8 cellular contexts compared by ENCODE assay signal in genomic region chr5:163436515-163436914, GRCh38. TPM values are rescaled to one million over a fixed set of nuclear protein-coding genes. Genes with fewer than 3 reads are reported as not detected.
DNase-seq lines count a peak whose midpoint lies in the region; ATAC-seq, FAIRE-seq and TF ChIP-seq lines count a peak whose summit lies in the region.

No MANE protein-coding gene starts in this region.

- H3K4me1 ChIP-seq in BLaER1 (peaks cover 31% of the 10 kb centered on the region), K562 (replicated peaks in 1 of 2; ENCODE audit: control insufficient read depth in 2 of 2, insufficient read depth in 2 of 2, low read length in 2 of 2) (peaks cover 3 to 33% of the 10 kb centered on the region in 2 experiments; a peak in 4 of 5 replicates)

- FAIRE-seq in K562 (lab: Jason Lieb, UNC) = no peak

- peak overlapping the region in 4 of 6 donors; percentile 24 to 95 (median 72) for H3K27ac Mint-ChIP-seq in naive B cell

- ATAC-seq in K562 (peak; percentile 10), naive B cell (ENCODE audit: low read depth in 2 of 2) (no peak), GM21360 (IDR thresholded peaks at IDR 0.05; ENCODE audit: unreplicated experiment) (no peak)

- H3K4me1 Mint-ChIP-seq in naive B cell = peaks cover 14 to 32% (median 21%) of the 10 kb centered on the region in 3 donors

- H3K27ac ChIP-seq in BLaER1 = peak overlapping the region; percentile 48; the same call in 1 of the 2 replicates
- peak overlapping the region; percentile 78 for H3K27ac ChIP-seq in KOPT-K1 (ENCODE audit: low read depth, low read length, poor library complexity, severe bottlenecking)
- peak overlapping the region; percentile 59 for H3K27ac ChIP-seq in K562 (ENCODE audit: extremely low read depth, low read depth, low read length)

- H3K9ac ChIP-seq in BLaER1 = peak overlapping the region; percentile 94; the same call in 1 of the 2 replicates
- H3K9ac ChIP-seq in K562 (ENCODE audit: insufficient read depth in 1 of 2, low read depth in 2 of 2, low read length in 2 of 2) = peak overlapping the region; percentile 9 to 77; a peak in 3 of 4 replicates

- no peak for TF ChIP-seq POLR2A in K562 (conservative IDR thresholded peaks at IDR 0.05)

- peak overlapping the region; percentile 90 for H3K4me2 ChIP-seq in BLaER1
- peak overlapping the region; percentile 68 for H3K4me2 ChIP-seq in K562 (ENCODE audit: insufficient read depth, low read length)

- H4K20me1 ChIP-seq in BLaER1 = peaks cover 26% of the 10 kb centered on the region; the same call in 1 of the 2 replicates
- H4K20me1 ChIP-seq in K562 (replicated peaks; ENCODE audit: control insufficient read depth, insufficient read depth, low read length) = peaks cover 12% of the 10 kb centered on the region

- H3K4me3 ChIP-seq in BLaER1 (peak overlapping the region; percentile 96), K562 (peak overlapping the region; percentile 71)

- peak in 1 of 4 experiments; percentile 28 for DNase-seq in K562 (ENCODE audit: extremely low read depth in 1 of 4, low spot score in 3 of 4)
- DNase-seq in naive B cell = no peak
- no peak for DNase-seq in SIG-M5 treated with dmso at 0.1 percent for 504 hours (lab: John Stamatoyannopoulos, UW; ENCODE audit: unreplicated experiment)
- no peak for DNase-seq in HEK293T (ENCODE audit: extremely low spot score)
- DNase-seq in NCI-H774 (lab: John Stamatoyannopoulos, UW) = no peak

- intact Hi-C loops in K562 (cut with micrococcal nuclease) = loop anchor here (5.0 kb wide), 1 partner anchor 921 kb away; no protein-coding TSS in a partner anchor

- no peaks in the 10 kb centered on the region for H3K36me3 Mint-ChIP-seq in naive B cell

- no peaks in the 10 kb centered on the region for H3K27me3 ChIP-seq in BLaER1
- H3K27me3 ChIP-seq in K562 (ENCODE audit: control insufficient read depth in 2 of 2, insufficient read depth in 2 of 2, low read length in 2 of 2) = no peaks in the 10 kb centered on the region

- POLR2A ChIA-PET in K562 (lab: Yijun Ruan, JAX) (no interaction called here), HEK293T (lab: Yijun Ruan, JAX) (interaction anchor here (1.0 kb wide), 1 partner anchor 24 kb away, joined by 3 read pairs; the partner anchor contains the start of genes HMMR and NUDCD2)

- 2% methylated on average over 4 of the region's 4 CpGs for WGBS in K562 (ENCODE audit: insufficient coverage, low coverage, missing lambda C conversion rate)

- TF ChIP-seq EP300 in K562 (IDR thresholded peaks at IDR 0.05; ENCODE audit: low read length) = no peak

- in situ Hi-C loops in K562 (cut with MboI) = no loop called here

- H3K9me3 Mint-ChIP-seq in naive B cell = no peaks in the 10 kb centered on the region

- peaks cover 61% of the 10 kb centered on the region for H3K79me2 ChIP-seq in K562 (ENCODE audit: control insufficient read depth, insufficient read depth, low read length)

- no peaks in the 10 kb centered on the region for H3K9me3 ChIP-seq in BLaER1
- H3K9me3 ChIP-seq in KOPT-K1 (ENCODE audit: insufficient read depth, low read length, poor library complexity, severe bottlenecking) = no peaks in the 10 kb centered on the region
- H3K9me3 ChIP-seq in K562 (replicated peaks; ENCODE audit: control insufficient read depth, insufficient read depth, low read depth, low read length) = no peaks in the 10 kb centered on the region

- CTCF ChIA-PET in K562 (lab: Yijun Ruan, JAX; ENCODE audit: low intra/inter-chr PET ratio) (interaction anchor here (1.2 kb wide), 1 partner anchor 15 kb away, joined by 3 read pairs; no protein-coding TSS in a partner anchor), HEK293T (lab: Yijun Ruan, JAX) (no interaction called here)

- H3K9me1 ChIP-seq in K562 (ENCODE audit: control insufficient read depth, insufficient read depth, low read length) = no peaks in the 10 kb centered on the region

- H3K36me3 ChIP-seq in BLaER1 = peaks cover 20% of the 10 kb centered on the region
- H3K36me3 ChIP-seq in KOPT-K1 (ENCODE audit: insufficient read depth, low read length) = peaks cover 18% of the 10 kb centered on the region
- peaks cover 26% of the 10 kb centered on the region for H3K36me3 ChIP-seq in K562 (ENCODE audit: control insufficient read depth, insufficient read depth, low read length)

- H3K27me3 Mint-ChIP-seq in naive B cell = peaks cover 0 to 15% (median 0%) of the 10 kb centered on the region in 3 donors

- no peak for TF ChIP-seq CTCF in K562 (IDR thresholded peaks at IDR 0.05 in 2 of 3, conservative IDR thresholded peaks at IDR 0.05 in 1 of 3; ENCODE audit: insufficient read depth in 2 of 3, low read depth in 1 of 3, low read length in 3 of 3)

- BruUV-seq in K562 (replicated peaks; lab: Mats Ljungman, UMichigan) = no TSS peak

- peak overlapping the region; percentile 83 to 97 (median 94) for H3K4me3 Mint-ChIP-seq in naive B cell

- no peak for TF ChIP-seq RAD21 in K562 (CRISPR knock-in tag; conservative IDR thresholded peaks at IDR 0.05 in 1 of 2, IDR thresholded peaks at IDR 0.05 in 1 of 2)

- H2AFZ ChIP-seq in K562 (ENCODE audit: low read depth, low read length) = peak overlapping the region; percentile 48

TF ChIP-seq in K562, 482 proteins besides CTCF, POLR2A, EP300 and RAD21 (continues in another document):
- TF ChIP-seq ZKSCAN3 (CRISPR knock-in tag; IDR thresholded peaks at IDR 0.05) (no peak), HNRNPK (IDR thresholded peaks at IDR 0.05; ENCODE audit: low read depth, low read length, poor library complexity, severe bottlenecking) (peak; percentile 1)

TF ChIP-seq in HEK293T, 16 proteins besides CTCF, POLR2A, EP300 and RAD21:
- no peak for TF ChIP-seq L3MBTL2 (conservative IDR thresholded peaks at IDR 0.05)

RNA-seq across cellular contexts. Expression of gene CCNG1, which starts 0.9 kb away (rescaled TPM):
- total RNA-seq in K562 (2011; cell fraction: chromatin; rRNA removed; ENCODE audit: low replicate concordance) = 46.7 and 153 TPM in 2 replicates
- total RNA-seq in K562 (2011; cell fraction: nucleolus; rRNA removed) = 21.3 and 35.3 TPM in 2 replicates
- 54.8 and 92.8 TPM in 2 replicates for total RNA-seq in K562 (2011; cell fraction: nucleoplasm; rRNA removed)
- 121 and 122 TPM in 2 replicates for total RNA-seq in K562 (2014; rRNA removed)
- 245 and 271 TPM in 2 replicates for total RNA-seq in K562 (2014; rRNA removed; fragmentation: Illumina TruSeq; extraction: Trizol)
- total RNA-seq in K562 (2015; rRNA removed; fragmentation: Illumina TruSeq; extraction: Trizol) = 238 and 259 TPM in 2 replicates
- total RNA-seq in K562 (2021) = 180 and 184 TPM in 2 replicates
- 293 and 356 TPM in 2 replicates for polyA plus RNA-seq in K562 (2011; rRNA removed)
- polyA plus RNA-seq in K562 (2011; cell fraction: cytosol; rRNA removed) = 37.8 and 116 TPM in 2 replicates
- 94.3 and 254 TPM in 2 replicates for polyA plus RNA-seq in K562 (2011; cell fraction: nucleus; rRNA removed)
- 171 and 344 TPM in 2 replicates for polyA plus RNA-seq in K562 (2012)
- polyA plus RNA-seq in K562 (2014; fragmentation: Illumina TruSeq; extraction: Trizol) = 184 and 217 TPM in 2 replicates
- polyA plus RNA-seq in K562 (2014; fragmentation: Nextera tagmentation; extraction: Ambion mirVana) = 100 to 1,000 TPM; 254 to 290 TPM
- polyA plus RNA-seq in K562 (2014; rRNA removed) = 101 and 121 TPM in 2 replicates
- polyA minus RNA-seq in K562 (2011; rRNA and poly(A)+ RNA removed) = 286 and 479 TPM in 2 replicates
- polyA minus RNA-seq in K562 (2011; cell fraction: cytosol; rRNA and poly(A)+ RNA removed) = 124 and 144 TPM in 2 replicates
- 29.1 and 78.5 TPM in 2 replicates for polyA minus RNA-seq in K562 (2011; cell fraction: nucleus; rRNA and poly(A)+ RNA removed)
- polyA plus RNA-seq in naive B cell (ENCODE audit: low read depth in 6 of 6) = 100 to 1,000 TPM in 2 of 6 donors, 10 to 100 TPM in 4; 71.2 to 148 (median 94.1) TPM

RNA-seq across cellular contexts. Expression of gene NUDCD2, which starts 23.4 kb away (rescaled TPM):
- 18.1 and 50.6 TPM in 2 replicates for total RNA-seq in K562 (2011; cell fraction: chromatin; rRNA removed; ENCODE audit: low replicate concordance)
- 20.3 and 22.2 TPM in 2 replicates for total RNA-seq in K562 (2011; cell fraction: nucleolus; rRNA removed)
- total RNA-seq in K562 (2011; cell fraction: nucleoplasm; rRNA removed) = 44.2 and 69.5 TPM in 2 replicates
- total RNA-seq in K562 (2014; rRNA removed) = 25.9 and 43.5 TPM in 2 replicates
- total RNA-seq in K562 (2014; rRNA removed; fragmentation: Illumina TruSeq; extraction: Trizol) = 35.5 and 37.3 TPM in 2 replicates
- total RNA-seq in K562 (2015; rRNA removed; fragmentation: Illumina TruSeq; extraction: Trizol) = 52.0 and 52.3 TPM in 2 replicates
- 64.9 and 76.9 TPM in 2 replicates for total RNA-seq in K562 (2021)
- polyA plus RNA-seq in K562 (2011; rRNA removed) = 44.1 and 51.8 TPM in 2 replicates
- 5.7 and 14.6 TPM in 2 replicates for polyA plus RNA-seq in K562 (2011; cell fraction: cytosol; rRNA removed)
- polyA plus RNA-seq in K562 (2011; cell fraction: nucleus; rRNA removed) = 17.8 and 23.6 TPM in 2 replicates
- polyA plus RNA-seq in K562 (2012) = 34.9 and 46.6 TPM in 2 replicates
- 32.5 and 50.4 TPM in 2 replicates for polyA plus RNA-seq in K562 (2014; fragmentation: Illumina TruSeq; extraction: Trizol)
- 10 to 100 TPM; 14.6 to 22.5 TPM for polyA plus RNA-seq in K562 (2014; fragmentation: Nextera tagmentation; extraction: Ambion mirVana)
- 29.1 and 38.4 TPM in 2 replicates for polyA plus RNA-seq in K562 (2014; rRNA removed)
- polyA minus RNA-seq in K562 (2011; rRNA and poly(A)+ RNA removed) = 22.7 and 29.5 TPM in 2 replicates
- polyA minus RNA-seq in K562 (2011; cell fraction: cytosol; rRNA and poly(A)+ RNA removed) = 8.8 and 13.9 TPM in 2 replicates
- polyA minus RNA-seq in K562 (2011; cell fraction: nucleus; rRNA and poly(A)+ RNA removed) = 19.5 and 47.7 TPM in 2 replicates
- polyA plus RNA-seq in naive B cell (ENCODE audit: low read depth in 6 of 6) = 10 to 100 TPM; 36.9 to 48.6 (median 42.7) TPM

RNA-seq across cellular contexts. Expression of gene HMMR, which starts 23.9 kb away (rescaled TPM):
- 19.9 and 66.6 TPM in 2 replicates for total RNA-seq in K562 (2011; cell fraction: chromatin; rRNA removed; ENCODE audit: low replicate concordance)
- total RNA-seq in K562 (2011; cell fraction: nucleolus; rRNA removed) = 9.0 and 11.3 TPM in 2 replicates
- 24.3 and 29.8 TPM in 2 replicates for total RNA-seq in K562 (2011; cell fraction: nucleoplasm; rRNA removed)
- total RNA-seq in K562 (2014; rRNA removed) (69.9 and 90.8 TPM in 2 replicates), K562 (2014; rRNA removed; fragmentation: Illumina TruSeq; extraction: Trizol) (133 and 155 TPM in 2 replicates), K562 (2015; rRNA removed; fragmentation: Illumina TruSeq; extraction: Trizol) (102 and 107 TPM in 2 replicates), K562 (2021) (73.8 and 74.9 TPM in 2 replicates)
- polyA plus RNA-seq in K562 (2011; rRNA removed) (54.0 and 90.8 TPM in 2 replicates), K562 (2014; fragmentation: Illumina TruSeq; extraction: Trizol) (90.0 and 123 TPM in 2 replicates), K562 (2014; fragmentation: Nextera tagmentation; extraction: Ambion mirVana) (10 to 100 TPM; 81.7 to 86.0 TPM), K562 (2014; rRNA removed) (71.5 and 81.0 TPM in 2 replicates), naive B cell (ENCODE audit: low read depth in 6 of 6) (1 to 10 TPM in 2 of 6 donors, under 1 TPM in 3, not detected in 1; 0.38 to 1.3 (median 0.92) TPM)
- polyA plus RNA-seq in K562 (2011; cell fraction: cytosol; rRNA removed) = 8.2 and 22.0 TPM in 2 replicates
- polyA plus RNA-seq in K562 (2011; cell fraction: nucleus; rRNA removed) = 13.8 and 18.3 TPM in 2 replicates
- 63.8 and 71.3 TPM in 2 replicates for polyA plus RNA-seq in K562 (2012)
- polyA minus RNA-seq in K562 (2011; rRNA and poly(A)+ RNA removed) = 83.0 and 83.6 TPM in 2 replicates
- polyA minus RNA-seq in K562 (2011; cell fraction: cytosol; rRNA and poly(A)+ RNA removed) = 30.4 and 37.2 TPM in 2 replicates
- polyA minus RNA-seq in K562 (2011; cell fraction: nucleus; rRNA and poly(A)+ RNA removed) = 14.5 and 29.0 TPM in 2 replicates
